19 cellular contexts compared by ENCODE assay signal in the genomic region with DNA sequence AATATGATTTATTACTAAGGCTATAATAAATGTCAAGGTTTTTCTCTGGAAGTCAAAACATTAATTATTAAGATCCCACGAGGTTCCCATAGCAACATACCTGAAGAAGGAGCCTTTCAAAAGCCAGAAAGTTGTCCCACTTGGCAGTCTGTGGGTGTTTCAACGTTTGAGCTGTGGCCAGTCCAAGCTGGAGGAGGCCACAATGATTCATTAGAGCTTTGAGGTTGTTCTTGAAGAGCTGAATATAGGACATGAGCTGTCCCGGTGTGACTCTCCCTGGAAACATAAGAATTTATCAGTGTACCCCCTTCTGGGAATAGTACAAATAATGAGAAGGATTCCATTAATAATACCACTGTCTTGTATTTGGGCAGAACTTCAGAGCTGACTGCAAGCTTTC.
A peak's percentile ranks its signal among the peaks of the same experiment; 100 is the strongest.
DNase-seq lines count a peak whose midpoint lies in the region; ATAC-seq, FAIRE-seq and TF ChIP-seq lines count a peak whose summit lies in the region.
"Had no signal": no experiment of that assay in that cellular context is flagged by ENCODE, and none has a peak within 500 bp of the region (broad histone marks: within the 10 kb centered on the region; RNA-seq: fewer than 3 reads in every experiment).

No MANE protein-coding gene starts in this region.

- intact Hi-C loops in K562 (cut with micrococcal nuclease) = no loop called here

- H2AFZ ChIP-seq in K562 (ENCODE audit: low read depth, low read length) = no peak overlapping the region

- TF ChIP-seq POLR2A in K562 (conservative IDR thresholded peaks at IDR 0.05) = no peak

- 21% methylated on average over 3 of the region's 3 CpGs for WGBS in K562 (ENCODE audit: insufficient coverage, low coverage, missing lambda C conversion rate)

- no peaks in the 10 kb centered on the region; the same call in 2 of the 3 replicates for H3K79me2 ChIP-seq in K562 (ENCODE audit: control insufficient read depth, insufficient read depth, low read length)

- no peak overlapping the region for H3K4me2 ChIP-seq in K562 (ENCODE audit: insufficient read depth, low read length)

- no peak overlapping the region for H3K27ac ChIP-seq in K562 (ENCODE audit: extremely low read depth, low read depth, low read length)
- H3K27ac ChIP-seq: neutrophil, VCaP had no signal

- TF ChIP-seq CTCF in AG09309 (IDR thresholded peaks at IDR 0.05; ENCODE audit: control insufficient read depth, insufficient read depth, low read depth, low read length, missing control alignments) (no peak), K562 (IDR thresholded peaks at IDR 0.05 in 2 of 3, conservative IDR thresholded peaks at IDR 0.05 in 1 of 3; ENCODE audit: insufficient read depth in 2 of 3, low read depth in 1 of 3, low read length in 3 of 3) (no peak)

- no peaks in the 10 kb centered on the region for H3K27me3 ChIP-seq in K562 (ENCODE audit: control insufficient read depth in 2 of 2, insufficient read depth in 2 of 2, low read length in 2 of 2)
- H3K27me3 ChIP-seq: neutrophil had no signal

- peaks cover under 1% of the 10 kb centered on the region for H3K9me1 ChIP-seq in K562 (ENCODE audit: control insufficient read depth, insufficient read depth, low read length)

- no peak for TF ChIP-seq RAD21 in K562 (CRISPR knock-in tag; conservative IDR thresholded peaks at IDR 0.05 in 1 of 2, IDR thresholded peaks at IDR 0.05 in 1 of 2)

- no peaks in the 10 kb centered on the region for H3K9me3 ChIP-seq in K562 (replicated peaks; ENCODE audit: control insufficient read depth, insufficient read depth, low read depth, low read length)
- H3K9me3 ChIP-seq: neutrophil had no signal

- H3K9ac ChIP-seq in K562 (ENCODE audit: insufficient read depth in 1 of 2, low read depth in 2 of 2, low read length in 2 of 2) = no peak overlapping the region

- H3K4me1 ChIP-seq in K562 (replicated peaks in 1 of 2; ENCODE audit: control insufficient read depth in 2 of 2, insufficient read depth in 2 of 2, low read length in 2 of 2) = no peaks in the 10 kb centered on the region

- CTCF ChIA-PET in K562 (lab: Yijun Ruan, JAX; ENCODE audit: low intra/inter-chr PET ratio) = no interaction called here

- BruUV-seq in K562 (replicated peaks; lab: Mats Ljungman, UMichigan) = no TSS peak

- no peak for FAIRE-seq in K562 (lab: Jason Lieb, UNC)

- H3K36me3 ChIP-seq in K562 (ENCODE audit: control insufficient read depth, insufficient read depth, low read length) = peaks cover 2% of the 10 kb centered on the region; the same call in 1 of the 3 replicates
- H3K36me3 ChIP-seq: neutrophil had no signal

- no peak for TF ChIP-seq EP300 in K562 (IDR thresholded peaks at IDR 0.05; ENCODE audit: low read length)

- no peaks in the 10 kb centered on the region for H4K20me1 ChIP-seq in K562 (replicated peaks; ENCODE audit: control insufficient read depth, insufficient read depth, low read length)

- POLR2A ChIA-PET in K562 (lab: Yijun Ruan, JAX) = no interaction called here

- DNase-seq in AG09309 (ENCODE audit: low read depth) (peak; percentile 8), HCEC 1CT (peak; percentile 6), K562 (ENCODE audit: extremely low read depth in 1 of 4, low spot score in 3 of 4) (no peak), kidney tubule cell (ENCODE audit: low spot score) (peak; percentile 33), HuH-7.5 (ENCODE audit: low spot score) (no peak)
- DNase-seq: activated CD4-positive, alpha-beta memory T cell treated with anti-CD3 and anti-CD28 coated beads for 36 hours; activated naive CD4-positive, alpha-beta T cell treated with anti-CD3 and anti-CD28 coated beads, Interleukin-2, amount 50 U/mL, for 16 hours; activated T-cell treated with anti-CD3 and anti-CD28 coated beads, Interleukin-2, amount 50 U/mL, for 4 hours; effector memory CD4-positive, alpha-beta T cell; KBM-7; NCI-H146; stimulated activated CD4-positive, alpha-beta T cell treated with anti-CD3 and anti-CD28 coated beads, Interleukin-2, amount 100 ng/mL, for 48 hours; T-helper 1 cell had no signal

- H3K4me3 ChIP-seq in AG09309 (ENCODE audit: control insufficient read depth, low read depth, low read length) (no peak overlapping the region), K562 (no peak overlapping the region)

- in situ Hi-C loops in K562 (cut with MboI) = no loop called here

- ATAC-seq in K562 (no peak), HG03571 (IDR thresholded peaks at IDR 0.05; ENCODE audit: unreplicated experiment) (no peak), HG03520 (IDR thresholded peaks at IDR 0.05; ENCODE audit: unreplicated experiment) (no peak), HG03439 (IDR thresholded peaks at IDR 0.05; ENCODE audit: unreplicated experiment) (no peak)
- ATAC-seq: activated T-cell treated with anti-CD3 and anti-CD28 coated beads, Interleukin-2, amount 50 U/mL, for 4 hours; Right ventricle myocardium inferior had no signal

TF ChIP-seq in K562, 482 proteins besides CTCF, POLR2A, EP300 and RAD21:
- TF ChIP-seq MCM5 (IDR thresholded peaks at IDR 0.05; ENCODE audit: low read depth) (no peak), PHTF2 (CRISPR knock-in tag; IDR thresholded peaks at IDR 0.05) (no peak), MEIS2 (IDR thresholded peaks at IDR 0.05; ENCODE audit: partially characterized antibody) (peak; percentile 33), DDX20 (tag; IDR thresholded peaks at IDR 0.05; ENCODE audit: low read depth) (no peak), ZNF140 (CRISPR knock-in tag; IDR thresholded peaks at IDR 0.05) (no peak), RFX1 (IDR thresholded peaks at IDR 0.05) (peak; percentile 31), KLF6 (CRISPR knock-in tag; IDR thresholded peaks at IDR 0.05; ENCODE audit: borderline replicate concordance) (no peak), MCM2 (IDR thresholded peaks at IDR 0.05; ENCODE audit: low read depth) (no peak), POLR2AphosphoS5 (IDR thresholded peaks at IDR 0.05; ENCODE audit: control insufficient read depth, insufficient read depth, low read depth, low read length) (no peak)
- TF ChIP-seq, protein P1, sequence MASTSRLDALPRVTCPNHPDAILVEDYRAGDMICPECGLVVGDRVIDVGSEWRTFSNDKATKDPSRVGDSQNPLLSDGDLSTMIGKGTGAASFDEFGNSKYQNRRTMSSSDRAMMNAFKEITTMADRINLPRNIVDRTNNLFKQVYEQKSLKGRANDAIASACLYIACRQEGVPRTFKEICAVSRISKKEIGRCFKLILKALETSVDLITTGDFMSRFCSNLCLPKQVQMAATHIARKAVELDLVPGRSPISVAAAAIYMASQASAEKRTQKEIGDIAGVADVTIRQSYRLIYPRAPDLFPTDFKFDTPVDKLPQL (IDR thresholded peaks at IDR 0.05; ENCODE audit: extremely low read depth, insufficient read length) = no peak
- TF ChIP-seq, protein P2, sequence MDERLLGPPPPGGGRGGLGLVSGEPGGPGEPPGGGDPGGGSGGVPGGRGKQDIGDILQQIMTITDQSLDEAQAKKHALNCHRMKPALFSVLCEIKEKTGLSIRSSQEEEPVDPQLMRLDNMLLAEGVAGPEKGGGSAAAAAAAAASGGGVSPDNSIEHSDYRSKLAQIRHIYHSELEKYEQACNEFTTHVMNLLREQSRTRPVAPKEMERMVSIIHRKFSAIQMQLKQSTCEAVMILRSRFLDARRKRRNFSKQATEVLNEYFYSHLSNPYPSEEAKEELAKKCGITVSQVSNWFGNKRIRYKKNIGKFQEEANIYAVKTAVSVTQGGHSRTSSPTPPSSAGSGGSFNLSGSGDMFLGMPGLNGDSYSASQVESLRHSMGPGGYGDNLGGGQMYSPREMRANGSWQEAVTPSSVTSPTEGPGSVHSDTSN (CRISPR knock-in tag; IDR thresholded peaks at IDR 0.05; ENCODE audit: low read depth) = no peak
- TF ChIP-seq, protein P2 (tag; conservative IDR thresholded peaks at IDR 0.05; ENCODE audit: low read depth) = 0 out of 2 replicates have a peak, but pooled peaks have one; percentile 35

Comparison
In these comparisons a context has a peak if more than half of its experiments do, and no peak if none do; other contexts are left out.
1. DNase-seq: peak in AG09309 (single experiment), HCEC 1CT (single experiment) and kidney tubule cell (single experiment); none in K562 (0 of 4) and HuH-7.5 (single experiment).